Comparison of ENCODE assay signal across 1 cellular context in genomic region chr2:2613279-2614199, GRCh38.
TF ChIP-seq lines count a peak whose summit lies in the region.

No MANE protein-coding gene starts in this region.

TF ChIP-seq in HepG2, 621 proteins besides CTCF, POLR2A, EP300 and RAD21 (continued from another document and continues in another):
- no peak for TF ChIP-seq CHD4 (IDR thresholded peaks at IDR 0.05; ENCODE audit: borderline replicate concordance, low read length)
- TF ChIP-seq ZNF572 (CRISPR knock-in tag; IDR thresholded peaks at IDR 0.05): 0 out of 2 replicates have a peak, but pooled peaks have one; percentile 40
- no peak for TF ChIP-seq ZNF276 (CRISPR knock-in tag; IDR thresholded peaks at IDR 0.05; ENCODE audit: low read depth)
- peak; percentile 43; the same call in 1 of the 2 replicates for TF ChIP-seq ATF2 (CRISPR knock-in tag; IDR thresholded peaks at IDR 0.05)
- TF ChIP-seq HMGXB4 (CRISPR knock-in tag; IDR thresholded peaks at IDR 0.05; ENCODE audit: borderline replicate concordance in 1 of 2, low read depth in 1 of 2): 0 out of 4 replicates have a peak, but pooled peaks of 1 of the 2 experiments have one; percentile 36
- no peak; the same call in 1 of the 2 replicates for TF ChIP-seq ARNT2 (CRISPR knock-in tag; IDR thresholded peaks at IDR 0.05; ENCODE audit: low read depth)
- no peak for TF ChIP-seq ZNF777 (CRISPR knock-in tag; IDR thresholded peaks at IDR 0.05)
- TF ChIP-seq PRDM15 (CRISPR knock-in tag; IDR thresholded peaks at IDR 0.05): no peak
- no peak for TF ChIP-seq HNF4G (IDR thresholded peaks at IDR 0.05; ENCODE audit: borderline replicate concordance, low read depth, low read length)
- TF ChIP-seq HNF4G (CRISPR knock-in tag; IDR thresholded peaks at IDR 0.05; ENCODE audit: borderline replicate concordance, low read depth): no peak
- TF ChIP-seq PRPF4 (IDR thresholded peaks at IDR 0.05; ENCODE audit: low read depth, low read length, poor library complexity, severe bottlenecking): no peak
- TF ChIP-seq TRIM24 (CRISPR knock-in tag; IDR thresholded peaks at IDR 0.05): no peak
- no peak for TF ChIP-seq SNAPC2 (CRISPR knock-in tag; IDR thresholded peaks at IDR 0.05)
- no peak for TF ChIP-seq ZNF570 (CRISPR knock-in tag; IDR thresholded peaks at IDR 0.05; ENCODE audit: borderline replicate concordance)
- TF ChIP-seq SIX4 (CRISPR knock-in tag; IDR thresholded peaks at IDR 0.05): 0 out of 2 replicates have a peak, but pooled peaks have one; percentile 18
- peak; percentile 53 for TF ChIP-seq POLR2G (IDR thresholded peaks at IDR 0.05; ENCODE audit: low read depth, low read length)
- TF ChIP-seq GABPB1 (CRISPR knock-in tag; IDR thresholded peaks at IDR 0.05): peak; percentile 82
- TF ChIP-seq SRSF1 (optimal IDR thresholded peaks at IDR 0.05; ENCODE audit: low read depth, low read length): peak; percentile 45
- no peak for TF ChIP-seq HOMEZ (CRISPR knock-in tag; IDR thresholded peaks at IDR 0.05; ENCODE audit: low read depth)
- TF ChIP-seq ZSCAN21 (CRISPR knock-in tag; IDR thresholded peaks at IDR 0.05; ENCODE audit: borderline replicate concordance): peak; percentile 15; the same call in 1 of the 2 replicates
- TF ChIP-seq ZNF160 (CRISPR knock-in tag; IDR thresholded peaks at IDR 0.05): 0 out of 2 replicates have a peak, but pooled peaks have one; percentile 51
- TF ChIP-seq TBX2 (CRISPR knock-in tag; IDR thresholded peaks at IDR 0.05; ENCODE audit: borderline replicate concordance): peak; percentile 27; the same call in 1 of the 2 replicates
- no peak for TF ChIP-seq ZNF878 (CRISPR knock-in tag; IDR thresholded peaks at IDR 0.05)
- TF ChIP-seq THAP9 (CRISPR knock-in tag; IDR thresholded peaks at IDR 0.05; ENCODE audit: borderline replicate concordance): no peak; the same call in 1 of the 2 replicates
- no peak for TF ChIP-seq CERS6 (CRISPR knock-in tag; IDR thresholded peaks at IDR 0.05)
- TF ChIP-seq TEAD3 (CRISPR knock-in tag; optimal IDR thresholded peaks at IDR 0.05; ENCODE audit: borderline replicate concordance): peak; percentile 64
- TF ChIP-seq ZNF414 (CRISPR knock-in tag; IDR thresholded peaks at IDR 0.05): no peak
- TF ChIP-seq MIXL1 (CRISPR knock-in tag; IDR thresholded peaks at IDR 0.05): no peak
- 0 out of 2 replicates have a peak, but pooled peaks have one; percentile 19 for TF ChIP-seq ELF3 (CRISPR knock-in tag; IDR thresholded peaks at IDR 0.05)
- TF ChIP-seq ZNF576 (CRISPR knock-in tag; IDR thresholded peaks at IDR 0.05): no peak
- TF ChIP-seq BATF2 (CRISPR knock-in tag; IDR thresholded peaks at IDR 0.05): no peak
- no peak for TF ChIP-seq PBX2 (CRISPR knock-in tag; IDR thresholded peaks at IDR 0.05)
- no peak for TF ChIP-seq SNRNP70 (IDR thresholded peaks at IDR 0.05; ENCODE audit: low read depth, low read length)
- TF ChIP-seq ETV6 (CRISPR knock-in tag; conservative IDR thresholded peaks at IDR 0.05): no peak
- TF ChIP-seq ZBTB46 (CRISPR knock-in tag; IDR thresholded peaks at IDR 0.05; ENCODE audit: borderline replicate concordance): no peak
- peak; percentile 49; the same call in 1 of the 2 replicates for TF ChIP-seq ZNF331 (CRISPR knock-in tag; IDR thresholded peaks at IDR 0.05)
- TF ChIP-seq ARNT (IDR thresholded peaks at IDR 0.05): no peak
